Comparison of ENCODE assay signal across 8 cellular contexts in genomic region chr3:129306206-129306605, GRCh38. TPM values are rescaled to one million over a fixed set of nuclear protein-coding genes. Genes with fewer than 3 reads are reported as not detected.
A peak's percentile ranks its signal among the peaks of the same experiment; 100 is the strongest.
DNase-seq lines count a peak whose midpoint lies in the region; ATAC-seq, FAIRE-seq and TF ChIP-seq lines count a peak whose summit lies in the region.
"Not testable (repeated sequence)": the region's sequence is repeated elsewhere in the genome, so short reads cannot be mapped to it uniquely, and the experiment has no call there.

No MANE protein-coding gene starts in this region.

- H3K79me1 ChIP-seq in H1 (ENCODE audit: low read depth, low read length): not testable (repeated sequence)

- H2AFZ ChIP-seq in H1 (ENCODE audit: low read length): not testable (repeated sequence)

- not testable (repeated sequence) for ATAC-seq in CD8-positive, alpha-beta T cell; RWPE2 (ENCODE audit: low read depth); activated naive CD8-positive, alpha-beta T cell treated with anti-CD3 and anti-CD28 coated beads, Interleukin-2, amount 50 U/mL, for 24 hours

- H3K14ac ChIP-seq in H1 (ENCODE audit: insufficient read length): not testable (repeated sequence)

- not testable (repeated sequence) for TF ChIP-seq RAD21 in H1 (IDR thresholded peaks at IDR 0.05 in 1 of 2, conservative IDR thresholded peaks at IDR 0.05 in 1 of 2; ENCODE audit: low read depth in 2 of 2, low read length in 2 of 2)

- H4K91ac ChIP-seq in H1 (replicated peaks; ENCODE audit: insufficient read length, low read length): not testable (repeated sequence)

- DNase-seq in CD8-positive, alpha-beta T cell; RWPE2 (ENCODE audit: low spot score); activated naive CD8-positive, alpha-beta T cell treated with anti-CD3 and anti-CD28 coated beads, Interleukin-2, amount 50 U/mL, for 24 hours; H1 (ENCODE audit: low read depth in 1 of 2, low spot score in 2 of 2); left ventricle myocardium inferior; retinal pigment epithelial cell (ENCODE audit: low read depth); type B pancreatic cell (ENCODE audit: extremely low spot score, unreplicated experiment): not testable (repeated sequence)

- not testable (repeated sequence) for FAIRE-seq in H1 (lab: Jason Lieb, UNC)

- H3K36me3 ChIP-seq in CD8-positive, alpha-beta T cell (ENCODE audit: insufficient read depth, low read length): peaks cover 30% of the 10 kb centered on the region
- peaks cover 30% of the 10 kb centered on the region for H3K36me3 ChIP-seq in RWPE2 (ENCODE audit: low read depth)
- peaks cover 2 to 15% (median 4%) of the 10 kb centered on the region in 4 experiments; a peak in 5 of 8 replicates for H3K36me3 ChIP-seq in H1 (ENCODE audit: control insufficient read depth in 2 of 4, insufficient read depth in 4 of 4, low read length in 3 of 4)
- H3K36me3 ChIP-seq in left ventricle myocardium inferior: peaks cover 36% of the 10 kb centered on the region
- not testable (repeated sequence) for H3K36me3 ChIP-seq in mucosa of stomach (ENCODE audit: control insufficient read depth, insufficient read depth, low read length)

- not testable (repeated sequence) for H4K20me1 ChIP-seq in H1 (replicated peaks in 1 of 2; ENCODE audit: control insufficient read depth in 1 of 2, insufficient read depth in 2 of 2, low read length in 2 of 2)

- H3K9me3 ChIP-seq in CD8-positive, alpha-beta T cell (ENCODE audit: low read length); RWPE2 (ENCODE audit: severe bottlenecking); H1 (ENCODE audit: insufficient read depth in 2 of 2, low read depth in 1 of 2, low read length in 1 of 2); left ventricle myocardium inferior (replicated peaks); mucosa of stomach (ENCODE audit: control insufficient read depth, low read length): not testable (repeated sequence)

- H2BK120ac ChIP-seq in H1 (replicated peaks; ENCODE audit: low read depth, low read length): not testable (repeated sequence)

- not testable (repeated sequence) for H2AK5ac ChIP-seq in H1 (ENCODE audit: low read depth, low read length)

- H3K79me2 ChIP-seq in H1 (ENCODE audit: control insufficient read depth in 1 of 2, insufficient read depth in 2 of 2, low read length in 2 of 2): not testable (repeated sequence)

- TF ChIP-seq EP300 in H1 (IDR thresholded peaks at IDR 0.05; ENCODE audit: borderline replicate concordance in 1 of 2, low read depth in 2 of 2, low read length in 2 of 2): not testable (repeated sequence)

- not testable (repeated sequence) for H3K18ac ChIP-seq in H1 (ENCODE audit: extremely low read depth, low read length)

- H3K23ac ChIP-seq in H1 (ENCODE audit: insufficient read length): not testable (repeated sequence)

- not testable (repeated sequence) for H2BK15ac ChIP-seq in H1 (ENCODE audit: low read length)

- not testable (repeated sequence) for H2BK20ac ChIP-seq in H1 (ENCODE audit: low read length)

- H3K9ac ChIP-seq in H1 (replicated peaks in 1 of 4; ENCODE audit: extremely low read depth in 1 of 4, low read depth in 3 of 4, low read length in 3 of 4): not testable (repeated sequence)
- H3K9ac ChIP-seq in mucosa of stomach (ENCODE audit: low read length): peak overlapping the region; percentile 41

- H3K9me3 Mint-ChIP-seq in CD8-positive, alpha-beta T cell; activated naive CD8-positive, alpha-beta T cell treated with anti-CD3 and anti-CD28 coated beads, Interleukin-2, amount 50 U/mL, for 24 hours; type B pancreatic cell: not testable (repeated sequence)

- H2BK5ac ChIP-seq in H1 (ENCODE audit: low read depth, low read length): not testable (repeated sequence)

- H4K8ac ChIP-seq in H1 (ENCODE audit: extremely low read depth, insufficient read depth, low read length): not testable (repeated sequence)

- not testable (repeated sequence) for H3K27ac ChIP-seq in CD8-positive, alpha-beta T cell (ENCODE audit: low read depth, low read length); H1 (ENCODE audit: low read depth, low read length)
- H3K27ac ChIP-seq in RWPE2 (ENCODE audit: poor library complexity, severe bottlenecking): peak overlapping the region; percentile 71
- peak overlapping the region; percentile 73 for H3K27ac ChIP-seq in left ventricle myocardium inferior (replicated peaks)

- CTCF ChIA-PET in CD8-positive, alpha-beta T cell (lab: Charles Lee): not testable (repeated sequence)
- CTCF ChIA-PET in H1 (lab: Charles Lee; ENCODE audit: partially characterized antibody): interaction anchor here (0.8 kb wide), 1 partner anchor 10 kb away, joined by 3 read pairs; a partner anchor contains a TSS

- H3K4me1 ChIP-seq in CD8-positive, alpha-beta T cell (ENCODE audit: insufficient read depth, low read length); H1 (replicated peaks in 1 of 4; ENCODE audit: control insufficient read depth in 3 of 4, insufficient read depth in 4 of 4, low read length in 3 of 4): not testable (repeated sequence)
- peaks cover 31% of the 10 kb centered on the region for H3K4me1 ChIP-seq in RWPE2 (ENCODE audit: insufficient read depth, poor library complexity, severe bottlenecking)
- peaks cover 32% of the 10 kb centered on the region for H3K4me1 ChIP-seq in left ventricle myocardium inferior
- peaks cover 10% of the 10 kb centered on the region for H3K4me1 ChIP-seq in mucosa of stomach (ENCODE audit: control insufficient read depth, insufficient read depth, low read length)

- H3K36me3 Mint-ChIP-seq in CD8-positive, alpha-beta T cell: peaks cover 53% of the 10 kb centered on the region
- H3K36me3 Mint-ChIP-seq in activated naive CD8-positive, alpha-beta T cell treated with anti-CD3 and anti-CD28 coated beads, Interleukin-2, amount 50 U/mL, for 24 hours (ENCODE audit: low read depth): peaks cover 40% of the 10 kb centered on the region
- H3K36me3 Mint-ChIP-seq in type B pancreatic cell: peaks cover 19% of the 10 kb centered on the region

- not testable (repeated sequence) for H4K5ac ChIP-seq in H1 (ENCODE audit: insufficient read length, low read depth, low read length)

- H3K27ac Mint-ChIP-seq in CD8-positive, alpha-beta T cell: peak overlapping the region; percentile 49
- H3K27ac Mint-ChIP-seq in activated naive CD8-positive, alpha-beta T cell treated with anti-CD3 and anti-CD28 coated beads, Interleukin-2, amount 50 U/mL, for 24 hours: peak overlapping the region; percentile 68
- H3K27ac Mint-ChIP-seq in type B pancreatic cell: peak overlapping the region; percentile 70

- H3K4me3 ChIP-seq in CD8-positive, alpha-beta T cell (ENCODE audit: low read depth, low read length); RWPE2 (ENCODE audit: severe bottlenecking); mucosa of stomach (ENCODE audit: low read length): not testable (repeated sequence)
- H3K4me3 ChIP-seq in H1 (ENCODE audit: extremely low read depth in 1 of 4, insufficient read depth in 2 of 4, low read depth in 3 of 4, low read length in 4 of 4) (peak overlapping the region in 2 of 4 experiments; percentile 7 to 39; a peak in 1 of 8 replicates), left ventricle myocardium inferior (peak overlapping the region; percentile 46), retinal pigment epithelial cell (ENCODE audit: low read length) (peak overlapping the region; percentile 33)

- H3K23me2 ChIP-seq in H1 (ENCODE audit: low read depth, low read length): not testable (repeated sequence)

- H3K27me3 ChIP-seq in CD8-positive, alpha-beta T cell (ENCODE audit: insufficient read depth, low read length); RWPE2 (ENCODE audit: insufficient read depth, poor library complexity, severe bottlenecking); H1 (replicated peaks in 1 of 4; ENCODE audit: control insufficient read depth in 3 of 4, extremely low read depth in 1 of 4, insufficient read depth in 3 of 4, low read length in 3 of 4); left ventricle myocardium inferior (ENCODE audit: low read depth); mucosa of stomach (ENCODE audit: control insufficient read depth, insufficient read depth, low read length): not testable (repeated sequence)

- 85% methylated on average over 9 of the region's 9 CpGs; no CpG with 5 or more reads in 1 of the 2 experiments for WGBS in H1 (ENCODE audit: extremely low coverage in 1 of 2, insufficient coverage in 1 of 2, insufficient read length in 1 of 2, insufficient replicate concordance in 2 of 2, low coverage in 1 of 2, low lambda C conversion rate in 2 of 2, missing lambda C conversion rate in 1 of 2), 2 experiments

- not testable (repeated sequence) for H3K27me3 Mint-ChIP-seq in CD8-positive, alpha-beta T cell (ENCODE audit: low read depth); activated naive CD8-positive, alpha-beta T cell treated with anti-CD3 and anti-CD28 coated beads, Interleukin-2, amount 50 U/mL, for 24 hours; type B pancreatic cell

- peak overlapping the region; percentile 31 to 52; a peak in 2 of 4 replicates for H3K4me2 ChIP-seq in H1 (ENCODE audit: insufficient read depth in 1 of 2, low read depth in 2 of 2, low read length in 2 of 2)

- intact Hi-C loops in CD8-positive, alpha-beta T cell (cut with DNase I, micrococcal nuclease); left ventricle myocardium inferior (cut with micrococcal nuclease): not testable (repeated sequence)

- not testable (repeated sequence) for TF ChIP-seq POLR2A in H1 (IDR thresholded peaks at IDR 0.05; ENCODE audit: control extremely low read depth in 1 of 2, low read depth in 2 of 2, low read length in 2 of 2)

- H2BK12ac ChIP-seq in H1 (ENCODE audit: low read depth, low read length): peak overlapping the region; percentile 55; the same call in 1 of the 2 replicates

- not testable (repeated sequence) for H3K4ac ChIP-seq in H1 (replicated peaks; ENCODE audit: insufficient read length, low read depth, low read length)

- H3K56ac ChIP-seq in H1 (replicated peaks; ENCODE audit: insufficient read length, low read depth, low read length): not testable (repeated sequence)

- POLR2A ChIA-PET in CD8-positive, alpha-beta T cell (lab: Charles Lee): interaction anchor here (0.6 to 1.7 kb wide), 2 partner anchors 10 to 27 kb away, joined by 3 to 13 read pairs; partner anchors contain the start of gene HMCES
- POLR2A ChIA-PET in H1 (lab: Charles Lee; ENCODE audit: partially characterized antibody): interaction anchor here (0.6 to 4.9 kb wide), 4 partner anchors 9 to 259 kb away, joined by 3 to 104 read pairs (median 4); partner anchors contain the start of gene COPG1

- H3K4me1 Mint-ChIP-seq in CD8-positive, alpha-beta T cell (ENCODE audit: low read depth): peaks cover 14% of the 10 kb centered on the region
- H3K4me1 Mint-ChIP-seq in activated naive CD8-positive, alpha-beta T cell treated with anti-CD3 and anti-CD28 coated beads, Interleukin-2, amount 50 U/mL, for 24 hours: peaks cover 40% of the 10 kb centered on the region
- H3K4me1 Mint-ChIP-seq in type B pancreatic cell (ENCODE audit: unreplicated experiment): peaks cover 14% of the 10 kb centered on the region

- H3K4me3 Mint-ChIP-seq in CD8-positive, alpha-beta T cell; activated naive CD8-positive, alpha-beta T cell treated with anti-CD3 and anti-CD28 coated beads, Interleukin-2, amount 50 U/mL, for 24 hours: not testable (repeated sequence)
- H3K4me3 Mint-ChIP-seq in type B pancreatic cell: peak overlapping the region; percentile 77

- TF ChIP-seq CTCF in CD8-positive, alpha-beta T cell (IDR thresholded peaks at IDR 0.05); RWPE2 (IDR thresholded peaks at IDR 0.05; ENCODE audit: poor library complexity, severe bottlenecking); H1 (IDR thresholded peaks at IDR 0.05; ENCODE audit: control extremely low read depth in 1 of 3, insufficient read depth in 1 of 3, low read depth in 1 of 3, low read length in 3 of 3); left ventricle myocardium inferior (IDR thresholded peaks at IDR 0.05; ENCODE audit: borderline replicate concordance); retinal pigment epithelial cell (conservative IDR thresholded peaks at IDR 0.05; ENCODE audit: low read depth, low read length); type B pancreatic cell (conservative IDR thresholded peaks at IDR 0.05): not testable (repeated sequence)

RNA-seq across cellular contexts. Expression of gene HMCES, which starts 27.5 kb away (rescaled TPM):
- total RNA-seq in CD8-positive, alpha-beta T cell: 10 to 100 TPM; 69.5 to 78.7 TPM
- total RNA-seq in H1 (2021; fragmentation: NEBNext Ultra II Directional; extraction: Animal tissue kit (Norgen Biotek cat#: 25700)): 46.7 and 49.5 TPM in 2 replicates
- polyA plus RNA-seq in H1 (2011; rRNA removed): 27.6 and 30.4 TPM in 2 replicates
- polyA plus RNA-seq in H1 (2011; cell fraction: cytosol; rRNA removed): 26.4 TPM
- polyA plus RNA-seq in H1 (2011; cell fraction: nucleus; rRNA removed): 17.6 TPM
- 35.2 to 56.7 TPM (median 52.2 TPM) in 4 replicates for polyA plus RNA-seq in H1 (2012, experiment 1 of 2)
- 32.7 TPM for polyA plus RNA-seq in H1 (2012, experiment 2 of 2)
- 22.5 TPM for polyA plus RNA-seq in H1 (2013, experiment 1 of 2)
- polyA plus RNA-seq in H1 (2013, experiment 2 of 2): 22.2 TPM
- 22.2 and 26.2 TPM in 2 replicates for polyA minus RNA-seq in H1 (2011; rRNA and poly(A)+ RNA removed)
- polyA minus RNA-seq in H1 (2011; cell fraction: cytosol; rRNA and poly(A)+ RNA removed): 17.0 TPM
- 9.9 TPM for polyA minus RNA-seq in H1 (2011; cell fraction: nucleus; rRNA and poly(A)+ RNA removed)
- total RNA-seq in left ventricle myocardium inferior: 38.5 TPM
- 33.2 and 34.9 TPM in 2 replicates for total RNA-seq in type B pancreatic cell (ENCODE audit: low replicate concordance)

RNA-seq across cellular contexts. Expression of gene COPG1, which starts 56.8 kb away (rescaled TPM):
- 10 to 100 TPM; 77.0 to 93.5 TPM for total RNA-seq in CD8-positive, alpha-beta T cell
- 104 and 106 TPM in 2 replicates for total RNA-seq in H1 (2021; fragmentation: NEBNext Ultra II Directional; extraction: Animal tissue kit (Norgen Biotek cat#: 25700))
- 50.7 and 52.7 TPM in 2 replicates for polyA plus RNA-seq in H1 (2011; rRNA removed)
- 54.2 TPM for polyA plus RNA-seq in H1 (2011; cell fraction: cytosol; rRNA removed)
- 90.8 TPM for polyA plus RNA-seq in H1 (2011; cell fraction: nucleus; rRNA removed)
- polyA plus RNA-seq in H1 (2012, experiment 1 of 2): 92.1 to 112 TPM (median 110 TPM) in 4 replicates
- 39.2 TPM for polyA plus RNA-seq in H1 (2012, experiment 2 of 2)
- polyA plus RNA-seq in H1 (2013, experiment 1 of 2): 43.9 TPM
- polyA plus RNA-seq in H1 (2013, experiment 2 of 2): 38.8 TPM
- polyA minus RNA-seq in H1 (2011; rRNA and poly(A)+ RNA removed): 146 and 148 TPM in 2 replicates
- polyA minus RNA-seq in H1 (2011; cell fraction: cytosol; rRNA and poly(A)+ RNA removed): 62.9 TPM
- 68.0 TPM for polyA minus RNA-seq in H1 (2011; cell fraction: nucleus; rRNA and poly(A)+ RNA removed)
- total RNA-seq in left ventricle myocardium inferior: 86.1 TPM
- 169 and 262 TPM in 2 replicates for total RNA-seq in type B pancreatic cell (ENCODE audit: low replicate concordance)
